Comparison of ENCODE assay signal across 1 cellular context in genomic region chr18:7646174-7646886, GRCh38.
TF ChIP-seq lines count a peak whose summit lies in the region.

No MANE protein-coding gene starts in this region.

TF ChIP-seq in GM23338, 12 proteins besides CTCF, POLR2A, EP300 and RAD21 (continued from another document):
- TF ChIP-seq, protein P1, sequence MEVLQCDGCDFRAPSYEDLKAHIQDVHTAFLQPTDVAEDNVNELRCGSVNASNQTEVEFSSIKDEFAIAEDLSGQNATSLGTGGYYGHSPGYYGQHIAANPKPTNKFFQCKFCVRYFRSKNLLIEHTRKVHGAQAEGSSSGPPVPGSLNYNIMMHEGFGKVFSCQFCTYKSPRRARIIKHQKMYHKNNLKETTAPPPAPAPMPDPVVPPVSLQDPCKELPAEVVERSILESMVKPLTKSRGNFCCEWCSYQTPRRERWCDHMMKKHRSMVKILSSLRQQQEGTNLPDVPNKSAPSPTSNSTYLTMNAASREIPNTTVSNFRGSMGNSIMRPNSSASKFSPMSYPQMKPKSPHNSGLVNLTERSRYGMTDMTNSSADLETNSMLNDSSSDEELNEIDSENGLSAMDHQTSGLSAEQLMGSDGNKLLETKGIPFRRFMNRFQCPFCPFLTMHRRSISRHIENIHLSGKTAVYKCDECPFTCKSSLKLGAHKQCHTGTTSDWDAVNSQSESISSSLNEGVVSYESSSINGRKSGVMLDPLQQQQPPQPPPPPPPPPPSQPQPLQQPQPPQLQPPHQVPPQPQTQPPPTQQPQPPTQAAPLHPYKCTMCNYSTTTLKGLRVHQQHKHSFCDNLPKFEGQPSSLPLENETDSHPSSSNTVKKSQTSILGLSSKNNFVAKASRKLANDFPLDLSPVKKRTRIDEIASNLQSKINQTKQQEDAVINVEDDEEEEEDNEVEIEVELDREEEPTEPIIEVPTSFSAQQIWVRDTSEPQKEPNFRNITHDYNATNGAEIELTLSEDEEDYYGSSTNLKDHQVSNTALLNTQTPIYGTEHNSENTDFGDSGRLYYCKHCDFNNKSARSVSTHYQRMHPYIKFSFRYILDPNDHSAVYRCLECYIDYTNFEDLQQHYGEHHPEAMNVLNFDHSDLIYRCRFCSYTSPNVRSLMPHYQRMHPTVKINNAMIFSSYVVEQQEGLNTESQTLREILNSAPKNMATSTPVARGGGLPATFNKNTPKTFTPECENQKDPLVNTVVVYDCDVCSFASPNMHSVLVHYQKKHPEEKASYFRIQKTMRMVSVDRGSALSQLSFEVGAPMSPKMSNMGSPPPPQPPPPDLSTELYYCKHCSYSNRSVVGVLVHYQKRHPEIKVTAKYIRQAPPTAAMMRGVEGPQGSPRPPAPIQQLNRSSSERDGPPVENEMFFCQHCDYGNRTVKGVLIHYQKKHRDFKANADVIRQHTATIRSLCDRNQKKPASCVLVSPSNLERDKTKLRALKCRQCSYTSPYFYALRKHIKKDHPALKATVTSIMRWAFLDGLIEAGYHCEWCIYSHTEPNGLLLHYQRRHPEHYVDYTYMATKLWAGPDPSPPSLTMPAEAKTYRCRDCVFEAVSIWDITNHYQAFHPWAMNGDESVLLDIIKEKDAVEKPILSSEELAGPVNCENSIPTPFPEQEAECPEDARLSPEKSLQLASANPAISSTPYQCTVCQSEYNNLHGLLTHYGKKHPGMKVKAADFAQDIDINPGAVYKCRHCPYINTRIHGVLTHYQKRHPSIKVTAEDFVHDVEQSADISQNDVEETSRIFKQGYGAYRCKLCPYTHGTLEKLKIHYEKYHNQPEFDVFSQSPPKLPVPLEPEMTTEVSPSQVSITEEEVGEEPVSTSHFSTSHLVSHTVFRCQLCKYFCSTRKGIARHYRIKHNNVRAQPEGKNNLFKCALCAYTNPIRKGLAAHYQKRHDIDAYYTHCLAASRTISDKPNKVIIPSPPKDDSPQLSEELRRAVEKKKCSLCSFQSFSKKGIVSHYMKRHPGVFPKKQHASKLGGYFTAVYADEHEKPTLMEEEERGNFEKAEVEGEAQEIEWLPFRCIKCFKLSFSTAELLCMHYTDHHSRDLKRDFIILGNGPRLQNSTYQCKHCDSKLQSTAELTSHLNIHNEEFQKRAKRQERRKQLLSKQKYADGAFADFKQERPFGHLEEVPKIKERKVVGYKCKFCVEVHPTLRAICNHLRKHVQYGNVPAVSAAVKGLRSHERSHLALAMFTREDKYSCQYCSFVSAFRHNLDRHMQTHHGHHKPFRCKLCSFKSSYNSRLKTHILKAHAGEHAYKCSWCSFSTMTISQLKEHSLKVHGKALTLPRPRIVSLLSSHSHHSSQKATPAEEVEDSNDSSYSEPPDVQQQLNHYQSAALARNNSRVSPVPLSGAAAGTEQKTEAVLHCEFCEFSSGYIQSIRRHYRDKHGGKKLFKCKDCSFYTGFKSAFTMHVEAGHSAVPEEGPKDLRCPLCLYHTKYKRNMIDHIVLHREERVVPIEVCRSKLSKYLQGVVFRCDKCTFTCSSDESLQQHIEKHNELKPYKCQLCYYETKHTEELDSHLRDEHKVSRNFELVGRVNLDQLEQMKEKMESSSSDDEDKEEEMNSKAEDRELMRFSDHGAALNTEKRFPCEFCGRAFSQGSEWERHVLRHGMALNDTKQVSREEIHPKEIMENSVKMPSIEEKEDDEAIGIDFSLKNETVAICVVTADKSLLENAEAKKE (CRISPR knock-in tag; IDR thresholded peaks at IDR 0.05), result no peak
- no peak for TF ChIP-seq EZH2 (IDR thresholded peaks at IDR 0.05; ENCODE audit: low read depth, unreplicated experiment)
- no peak for TF ChIP-seq ZNF331 (CRISPR knock-in tag; IDR thresholded peaks at IDR 0.05; ENCODE audit: low read depth)
- no peak for TF ChIP-seq REST (IDR thresholded peaks at IDR 0.05; ENCODE audit: unreplicated experiment)
- no peak for TF ChIP-seq EZH2phosphoT487 (IDR thresholded peaks at IDR 0.05; ENCODE audit: unreplicated experiment)
- TF ChIP-seq ZNF114 (CRISPR knock-in tag; IDR thresholded peaks at IDR 0.05), result no peak
TF ChIP-seq in GM23338: peak in this region for 0.
